ENCODE assay signal across 26 cellular contexts in genomic region chr9:134500931-134501265, GRCh38.
"Had no signal": no experiment of that assay in that cellular context is flagged by ENCODE, and none has a peak within 500 bp of the region (broad histone marks: within the 10 kb centered on the region; RNA-seq: fewer than 3 reads in every experiment).

No MANE protein-coding gene starts in this region.

- H3K27ac Mint-ChIP-seq: activated CD4-positive, alpha-beta T cell treated with anti-CD3 and anti-CD28 coated beads, Interleukin-2, amount 10 ng/mL, durations not matched to agents 7 days and 5 days; activated naive CD8-positive, alpha-beta T cell treated with anti-CD3 and anti-CD28 coated beads for 36 hours; activated T-helper 2 cell treated with anti-CD3 and anti-CD28 coated beads, Interferon-gamma antibody, Interleukin-2, Interleukin-4, amounts not matched to agents 10 μg/mL and 5 μg/mL and 100 μg/mL, durations not matched to agents 14 hours and 24 hours and 36 hours; naive thymus-derived CD8-positive, alpha-beta T cell; neural progenitor cell; stimulated activated naive CD8-positive, alpha-beta T cell treated with anti-CD3 and anti-CD28 coated beads, Interleukin-15, Interleukin-2, amounts not matched to agents 100 ng/mL and 50 ng/mL, for 24 hours; T-cell; T-helper 2 cell treated with Interferon-gamma antibody and Interleukin-4, amounts not matched to agents 5 μg/mL and 100 μg/mL, for 36 hours had no signal

- H3K27ac ChIP-seq: colonic mucosa, dorsolateral prefrontal cortex, esophagus squamous epithelium, gastrocnemius medialis, lower lobe of right lung, neural progenitor cell, thyroid gland, VCaP had no signal

- DNase-seq: activated CD4-positive, alpha-beta T cell treated with anti-CD3 and anti-CD28 coated beads, Interleukin-2, amount 10 ng/mL, durations not matched to agents 7 days and 5 days; activated CD4-positive, CD25-positive, alpha-beta regulatory T cell treated with anti-CD3 and anti-CD28 coated beads, Interleukin-2, amount 50 U/mL, for 72 hours; activated naive CD4-positive, alpha-beta T cell treated with Interleukin-2 at 50 U/mL for 16 hours; activated naive CD8-positive, alpha-beta T cell treated with anti-CD3 and anti-CD28 coated beads for 36 hours; activated T-cell treated with anti-CD3 and anti-CD28 coated beads, Interleukin-2, amount 50 U/mL, for 4 hours; colonic mucosa; esophagus squamous epithelium; gastrocnemius medialis; lower lobe of right lung; stimulated activated CD4-positive, alpha-beta T cell treated with anti-CD3 and anti-CD28 coated beads, Interleukin-12 subunit alpha, Interleukin-12 subunit beta, amount 100 ng/mL, for 4 hours; stimulated activated CD4-positive, alpha-beta T cell treated with anti-CD3 and anti-CD28 coated beads, Interleukin-4, amount 100 ng/mL, for 4 hours; substantia nigra; T-cell; thyroid gland had no signal

- H3K4me3 ChIP-seq: colonic mucosa, dorsolateral prefrontal cortex, esophagus squamous epithelium, gastrocnemius medialis, lower lobe of right lung, neural progenitor cell, thyroid gland had no signal

- H3K9me3 ChIP-seq: colonic mucosa, esophagus squamous epithelium, gastrocnemius medialis, lower lobe of right lung, thyroid gland had no signal

- H3K36me3 ChIP-seq: colonic mucosa, esophagus squamous epithelium, gastrocnemius medialis, lower lobe of right lung, neural progenitor cell, thyroid gland had no signal

- H3K9me3 Mint-ChIP-seq: activated CD4-positive, alpha-beta T cell treated with anti-CD3 and anti-CD28 coated beads, Interleukin-2, amount 10 ng/mL, durations not matched to agents 7 days and 5 days; activated naive CD8-positive, alpha-beta T cell treated with anti-CD3 and anti-CD28 coated beads for 36 hours; activated T-cell treated with anti-CD3 and anti-CD28 coated beads, Interleukin-2, amount 50 U/mL, for 4 hours; activated T-helper 2 cell treated with anti-CD3 and anti-CD28 coated beads, Interferon-gamma antibody, Interleukin-2, Interleukin-4, amounts not matched to agents 10 μg/mL and 5 μg/mL and 100 μg/mL, durations not matched to agents 14 hours and 24 hours and 36 hours; naive thymus-derived CD8-positive, alpha-beta T cell; stimulated activated naive CD8-positive, alpha-beta T cell treated with anti-CD3 and anti-CD28 coated beads, Interleukin-15, Interleukin-2, amounts not matched to agents 100 ng/mL and 50 ng/mL, for 24 hours; T-cell; T-helper 2 cell treated with Interferon-gamma antibody and Interleukin-4, amounts not matched to agents 5 μg/mL and 100 μg/mL, for 36 hours had no signal

- H3K4me2 ChIP-seq: neural progenitor cell had no signal

- H3K4me1 Mint-ChIP-seq: activated CD4-positive, alpha-beta T cell treated with anti-CD3 and anti-CD28 coated beads, Interleukin-2, amount 10 ng/mL, durations not matched to agents 7 days and 5 days; naive thymus-derived CD8-positive, alpha-beta T cell; T-cell had no signal

- H3K27me3 ChIP-seq: neural progenitor cell had no signal

- ATAC-seq: activated T-cell treated with anti-CD3 and anti-CD28 coated beads, Interleukin-2, amount 50 U/mL, for 4 hours; gastrocnemius medialis; left colon; lower lobe of right lung; naive thymus-derived CD8-positive, alpha-beta T cell; right cardiac atrium; T-cell had no signal

- H3K36me3 Mint-ChIP-seq: activated naive CD8-positive, alpha-beta T cell treated with anti-CD3 and anti-CD28 coated beads for 36 hours; naive thymus-derived CD8-positive, alpha-beta T cell; neural progenitor cell; T-cell had no signal

- FAIRE-seq: bronchial epithelial cell, keratinocyte, urothelium cell line had no signal

- H2AFZ ChIP-seq: neural progenitor cell had no signal

- H3K4me3 Mint-ChIP-seq: activated CD4-positive, alpha-beta T cell treated with anti-CD3 and anti-CD28 coated beads, Interleukin-2, amount 10 ng/mL, durations not matched to agents 7 days and 5 days; activated naive CD8-positive, alpha-beta T cell treated with anti-CD3 and anti-CD28 coated beads for 36 hours; activated T-cell treated with anti-CD3 and anti-CD28 coated beads, Interleukin-2, amount 50 U/mL, for 4 hours; naive thymus-derived CD8-positive, alpha-beta T cell; neural progenitor cell; stimulated activated naive CD8-positive, alpha-beta T cell treated with anti-CD3 and anti-CD28 coated beads, Interleukin-15, Interleukin-2, amounts not matched to agents 100 ng/mL and 50 ng/mL, for 24 hours; T-cell; T-helper 2 cell treated with Interferon-gamma antibody and Interleukin-4, amounts not matched to agents 5 μg/mL and 100 μg/mL, for 36 hours had no signal

- H3K4me1 ChIP-seq: colonic mucosa, gastrocnemius medialis, lower lobe of right lung, neural progenitor cell, thyroid gland had no signal

- H3K9ac ChIP-seq: neural progenitor cell had no signal
